Comparison of ENCODE assay signal across 36 cellular contexts in genomic region chr1:243884603-243885002, GRCh38.
"Had no signal": no experiment of that assay in that cellular context is flagged by ENCODE, and none has a peak within 500 bp of the region (broad histone marks: within the 10 kb centered on the region; RNA-seq: fewer than 3 reads in every experiment).

No MANE protein-coding gene starts in this region.

- DNase-seq: Karpas-422, Kasumi-1, MG63, MM.1S, MV-4-11, NCI-H1048, NCI-H1092, NCI-H1092 treated with DMSO at 0.1 percent for 48 hours, NCI-H1105, NCI-H1105 treated with DMSO at 0.1 percent for 48 hours, NCI-H1417, NCI-H1417 treated with DMSO at 0.1 percent for 48 hours, NCI-H1436, NCI-H1436 treated with DMSO at 0.1 percent for 48 hours, NCI-H146, NCI-H1694, NCI-H1694 treated with DMSO at 0.1 percent for 48 hours, NCI-H187, NCI-H187 treated with DMSO at 0.1 percent for 48 hours, NCI-H1930, NCI-H2029, NCI-H2029 treated with DMSO at 0.1 percent for 48 hours, NCI-H2081, NCI-H2081 treated with DMSO at 0.1 percent for 48 hours, NCI-H2107, NCI-H2171, NCI-H2171 treated with DMSO at 0.1 percent for 48 hours, NCI-H2227 treated with DMSO at 0.1 percent for 48 hours, NCI-H226, NCI-H345, NCI-H446, NCI-H446 treated with DMSO at 0.1 percent for 48 hours, NCI-H510A, NCI-H510A treated with DMSO at 0.1 percent for 48 hours, NCI-H524, NCI-H524 treated with DMSO at 0.1 percent for 48 hours had no signal

- H3K36me3 ChIP-seq: MG63 had no signal

- H3K4me3 ChIP-seq: MG63 had no signal

- H3K9me3 ChIP-seq: MG63 had no signal
